14 cellular contexts compared by ENCODE assay signal in the genomic region with DNA sequence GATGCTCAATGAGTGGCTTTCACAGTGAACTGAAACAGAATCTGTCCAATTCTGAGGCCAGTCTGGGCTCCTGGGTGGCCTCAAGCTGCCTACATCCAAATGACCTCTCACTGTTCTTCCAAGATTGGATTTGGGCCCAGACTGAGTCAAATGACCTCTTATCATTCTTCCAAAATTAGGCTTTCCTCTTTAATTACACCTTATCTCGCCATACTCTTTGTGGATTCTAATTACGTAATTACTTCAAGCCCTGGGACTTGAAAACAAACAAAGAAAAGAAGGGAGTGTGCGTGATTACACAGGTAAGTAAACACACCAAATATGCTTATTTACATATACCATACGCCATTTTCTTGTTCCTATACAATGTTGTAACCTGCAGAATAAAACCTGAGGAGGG. TPM values are rescaled to one million over a fixed set of nuclear protein-coding genes. Genes with fewer than 3 reads are reported as not detected.
DNase-seq lines count a peak whose midpoint lies in the region; ATAC-seq, FAIRE-seq and TF ChIP-seq lines count a peak whose summit lies in the region.
"Had no signal": no experiment of that assay in that cellular context is flagged by ENCODE, and none has a peak within 500 bp of the region (broad histone marks: within the 10 kb centered on the region; RNA-seq: fewer than 3 reads in every experiment).

No MANE protein-coding gene starts in this region.

- intact Hi-C loops in ascending aorta (cut with DNase I), result no loop called here

- H3K9ac ChIP-seq in rectal smooth muscle tissue (ENCODE audit: low read length), result no peak overlapping the region

- TF ChIP-seq CTCF in LNCaP clone FGC (IDR thresholded peaks at IDR 0.05; ENCODE audit: control insufficient read depth, extremely low read depth, insufficient read depth), result no peak
- TF ChIP-seq CTCF in ascending aorta (IDR thresholded peaks at IDR 0.05), result no peak
- TF ChIP-seq CTCF in right atrium auricular region (IDR thresholded peaks at IDR 0.05), result no peak

- DNase-seq in LNCaP clone FGC (ENCODE audit: low read depth) (peak; percentile 59), ascending aorta (ENCODE audit: low spot score in 2 of 2) (no peak), right atrium auricular region (ENCODE audit: low spot score) (no peak), DMS79 (lab: John Stamatoyannopoulos, UW) (no peak), NCI-H524 (lab: John Stamatoyannopoulos, UW) (no peak), HTR-8/SVneo (ENCODE audit: insufficient read length, low spot score) (no peak)
- DNase-seq: AML-193; central memory CD4-positive, alpha-beta T cell; kidney; NCI-H187 had no signal

- H3K4me3 ChIP-seq in LNCaP clone FGC (ENCODE audit: low read depth, low read length), result no peak overlapping the region
- peak overlapping the region; percentile 1 to 50 for H3K4me3 ChIP-seq in ascending aorta
- H3K4me3 ChIP-seq in right atrium auricular region, result no peak overlapping the region
- H3K4me3 ChIP-seq in rectal smooth muscle tissue (ENCODE audit: low read length), result no peak overlapping the region
- H3K4me3 ChIP-seq: HAP-1 had no signal

- H3K9me3 ChIP-seq in ascending aorta (no peaks in the 10 kb centered on the region), right atrium auricular region (no peaks in the 10 kb centered on the region)
- H3K9me3 ChIP-seq: HAP-1 had no signal

- ATAC-seq in GM19455 (IDR thresholded peaks at IDR 0.05; ENCODE audit: unreplicated experiment), result no peak
- ATAC-seq: activated naive CD4-positive, alpha-beta T cell treated with anti-CD3 and anti-CD28 coated beads, Interleukin-2, amount 50 U/mL, for 72 hours had no signal

- peaks cover 57 to 96% of the 10 kb centered on the region in 2 donors for H3K4me1 ChIP-seq in ascending aorta
- peaks cover 0 to 94% of the 10 kb centered on the region in 2 donors for H3K4me1 ChIP-seq in right atrium auricular region
- peaks cover 75% of the 10 kb centered on the region for H3K4me1 ChIP-seq in rectal smooth muscle tissue (ENCODE audit: control insufficient read depth, insufficient read depth, low read length)
- H3K4me1 ChIP-seq: HAP-1 had no signal

- H3K36me3 ChIP-seq in ascending aorta (peaks cover 12 to 24% of the 10 kb centered on the region in 2 donors), right atrium auricular region (peaks cover 18% of the 10 kb centered on the region), rectal smooth muscle tissue (ENCODE audit: control insufficient read depth, insufficient read depth, low read length) (no peaks in the 10 kb centered on the region)
- H3K36me3 ChIP-seq: HAP-1 had no signal

- H3K27ac ChIP-seq in ascending aorta (peak overlapping the region; percentile 85 to 87), right atrium auricular region (peak overlapping the region; percentile 85 to 95), rectal smooth muscle tissue (ENCODE audit: low read depth, low read length) (peak overlapping the region; percentile 99)

- H3K27me3 ChIP-seq in ascending aorta, result no peaks in the 10 kb centered on the region
- no peaks in the 10 kb centered on the region for H3K27me3 ChIP-seq in right atrium auricular region
- no peaks in the 10 kb centered on the region for H3K27me3 ChIP-seq in rectal smooth muscle tissue (ENCODE audit: control insufficient read depth, insufficient read depth, low read length)

- no peak for FAIRE-seq in HTR-8/SVneo (lab: Jason Lieb, UNC)
- FAIRE-seq: kidney had no signal

RNA-seq across cellular contexts. Expression of gene SORBS1, which starts 18.8 kb away (rescaled TPM):
- total RNA-seq in ascending aorta, result 416 TPM
- total RNA-seq in right atrium auricular region, result 100 to 1,000 TPM; 742 to 815 TPM

Comparison
In these comparisons a context has a peak if more than half of its experiments do, and no peak if none do; other contexts are left out.
1. H3K4me3 ChIP-seq: peak in ascending aorta (2 of 2); none in LNCaP clone FGC (single experiment), right atrium auricular region (0 of 2) and rectal smooth muscle tissue (single experiment).
2. Peak in every context shown above with its lines, with median percentiles within 50 percentile points of each other: H3K27ac ChIP-seq.